1 cellular context compared by ENCODE assay signal in the genomic region with DNA sequence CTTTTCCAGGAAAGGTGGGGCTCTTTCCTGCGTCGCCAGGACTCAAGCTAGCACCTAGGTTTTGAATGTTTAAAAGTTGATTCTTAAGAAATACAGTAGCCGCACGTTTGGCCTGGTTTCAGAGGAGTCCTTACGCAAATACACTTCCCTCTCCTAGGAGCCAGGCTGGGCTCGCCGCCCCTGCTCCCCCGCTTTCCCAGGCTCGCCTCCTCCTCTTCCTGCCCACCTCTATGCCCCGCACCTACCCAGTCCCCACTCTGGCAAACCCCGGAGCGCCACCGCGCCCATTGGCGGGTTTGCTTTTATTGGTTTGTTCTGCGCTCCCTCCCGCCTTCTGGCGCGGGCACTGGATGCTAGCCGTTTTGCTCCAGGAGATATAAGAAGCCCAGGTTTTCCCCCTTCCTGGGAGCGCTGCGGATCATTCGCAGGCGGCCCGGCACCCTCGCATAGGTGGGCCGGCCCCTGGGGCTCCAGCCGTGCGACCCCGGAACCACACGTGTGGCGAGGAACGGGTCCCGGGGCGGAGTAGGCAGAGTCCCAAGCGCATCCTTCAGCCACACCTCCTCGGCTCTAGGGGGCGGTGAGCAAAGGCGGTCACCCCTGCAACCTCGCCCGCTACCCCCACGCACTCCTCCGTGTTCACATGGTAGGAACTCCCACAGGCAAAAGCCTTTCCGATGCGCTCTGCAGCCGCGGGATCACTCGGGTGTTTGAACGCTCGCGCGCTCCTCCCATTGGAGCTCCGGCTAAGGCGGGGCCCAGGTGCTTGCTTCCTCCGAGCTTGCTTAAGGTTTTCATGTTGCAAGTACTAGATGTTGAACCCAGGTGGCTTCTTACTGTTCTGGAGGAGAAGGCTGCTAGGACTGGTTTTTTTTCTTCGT.
A peak's percentile ranks its signal among the peaks of the same experiment; 100 is the strongest.
TF ChIP-seq lines count a peak whose summit lies in the region.

No MANE protein-coding gene starts in this region.

TF ChIP-seq in HepG2, 621 proteins besides CTCF, POLR2A, EP300 and RAD21 (continued from another document and continues in another):
- TF ChIP-seq, protein P1, sequence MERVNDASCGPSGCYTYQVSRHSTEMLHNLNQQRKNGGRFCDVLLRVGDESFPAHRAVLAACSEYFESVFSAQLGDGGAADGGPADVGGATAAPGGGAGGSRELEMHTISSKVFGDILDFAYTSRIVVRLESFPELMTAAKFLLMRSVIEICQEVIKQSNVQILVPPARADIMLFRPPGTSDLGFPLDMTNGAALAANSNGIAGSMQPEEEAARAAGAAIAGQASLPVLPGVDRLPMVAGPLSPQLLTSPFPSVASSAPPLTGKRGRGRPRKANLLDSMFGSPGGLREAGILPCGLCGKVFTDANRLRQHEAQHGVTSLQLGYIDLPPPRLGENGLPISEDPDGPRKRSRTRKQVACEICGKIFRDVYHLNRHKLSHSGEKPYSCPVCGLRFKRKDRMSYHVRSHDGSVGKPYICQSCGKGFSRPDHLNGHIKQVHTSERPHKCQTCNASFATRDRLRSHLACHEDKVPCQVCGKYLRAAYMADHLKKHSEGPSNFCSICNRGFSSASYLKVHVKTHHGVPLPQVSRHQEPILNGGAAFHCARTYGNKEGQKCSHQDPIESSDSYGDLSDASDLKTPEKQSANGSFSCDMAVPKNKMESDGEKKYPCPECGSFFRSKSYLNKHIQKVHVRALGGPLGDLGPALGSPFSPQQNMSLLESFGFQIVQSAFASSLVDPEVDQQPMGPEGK (CRISPR knock-in tag; IDR thresholded peaks at IDR 0.05): peak; percentile 25; the same call in 1 of the 2 replicates
- TF ChIP-seq IRF2 (CRISPR knock-in tag; IDR thresholded peaks at IDR 0.05) (no peak), HDAC1 (CRISPR knock-in tag; IDR thresholded peaks at IDR 0.05) (peak; percentile 51), HOXA5 (CRISPR knock-in tag; IDR thresholded peaks at IDR 0.05) (0 out of 2 replicates have a peak, but pooled peaks have one; percentile 37), GATAD2A (CRISPR knock-in tag; IDR thresholded peaks at IDR 0.05) (peak; percentile 34; the same call in 1 of the 2 replicates), HDAC2 (CRISPR knock-in tag; IDR thresholded peaks at IDR 0.05) (peak; percentile 73), MYPOP (CRISPR knock-in tag; IDR thresholded peaks at IDR 0.05) (0 out of 2 replicates have a peak, but pooled peaks have one; percentile 44), KMT2A (CRISPR knock-in tag; IDR thresholded peaks at IDR 0.05) (peak; percentile 56; the same call in 1 of the 2 replicates), MED8 (CRISPR knock-in tag; IDR thresholded peaks at IDR 0.05; ENCODE audit: insufficient replicate concordance) (no peak), NKX3-1 (CRISPR knock-in tag; IDR thresholded peaks at IDR 0.05) (no peak), GATAD1 (CRISPR knock-in tag; IDR thresholded peaks at IDR 0.05) (peak; percentile 57; the same call in 1 of the 2 replicates), NRL (CRISPR knock-in tag; IDR thresholded peaks at IDR 0.05; ENCODE audit: borderline replicate concordance) (peak; percentile 68; the same call in 1 of the 2 replicates), PRMT3 (CRISPR knock-in tag; IDR thresholded peaks at IDR 0.05; ENCODE audit: borderline replicate concordance, low read depth) (0 out of 2 replicates have a peak, but pooled peaks have one; percentile 49), ATF4 (CRISPR knock-in tag; IDR thresholded peaks at IDR 0.05) (peak in 1 of 2 experiments; percentile 31; a peak in 1 of 4 replicates), MIXL1 (CRISPR knock-in tag; IDR thresholded peaks at IDR 0.05) (no peak), ZNF263 (CRISPR knock-in tag; IDR thresholded peaks at IDR 0.05) (peak; percentile 66; the same call in 1 of the 2 replicates), RCOR2 (CRISPR knock-in tag; IDR thresholded peaks at IDR 0.05) (0 out of 2 replicates have a peak, but pooled peaks have one; percentile 28), ATAD3A (CRISPR knock-in tag; IDR thresholded peaks at IDR 0.05) (no peak), GRHL1 (CRISPR knock-in tag; conservative IDR thresholded peaks at IDR 0.05) (no peak), EZH2 (conservative IDR thresholded peaks at IDR 0.05; ENCODE audit: low read depth, low read length) (no peak), CC2D1A (CRISPR knock-in tag; IDR thresholded peaks at IDR 0.05) (no peak), SIN3B (IDR thresholded peaks at IDR 0.05; ENCODE audit: low read length) (0 out of 2 replicates have a peak, but pooled peaks have one; percentile 57), PAX8 (CRISPR knock-in tag; IDR thresholded peaks at IDR 0.05; ENCODE audit: borderline replicate concordance) (no peak), MAF1 (CRISPR knock-in tag; IDR thresholded peaks at IDR 0.05; ENCODE audit: borderline replicate concordance) (no peak), FOXC1 (CRISPR knock-in tag; IDR thresholded peaks at IDR 0.05; ENCODE audit: borderline replicate concordance) (no peak), ZBTB33 (CRISPR knock-in tag; IDR thresholded peaks at IDR 0.05) (no peak), KAT8 (CRISPR knock-in tag; IDR thresholded peaks at IDR 0.05) (0 out of 2 replicates have a peak, but pooled peaks have one; percentile 13), TRIM24 (CRISPR knock-in tag; IDR thresholded peaks at IDR 0.05) (no peak), HNRNPL (IDR thresholded peaks at IDR 0.05; ENCODE audit: low read depth, low read length) (no peak), POLR2AphosphoS5 (IDR thresholded peaks at IDR 0.05; ENCODE audit: low read depth, low read length) (no peak), NR0B2 (CRISPR knock-in tag; IDR thresholded peaks at IDR 0.05) (peak; percentile 59; the same call in 1 of the 2 replicates), ZNF556 (CRISPR knock-in tag; IDR thresholded peaks at IDR 0.05; ENCODE audit: borderline replicate concordance) (0 out of 2 replicates have a peak, but pooled peaks have one; percentile 36), MEF2D (CRISPR knock-in tag; IDR thresholded peaks at IDR 0.05) (no peak), MEIS1 (CRISPR knock-in tag; IDR thresholded peaks at IDR 0.05; ENCODE audit: borderline replicate concordance) (no peak), ZBTB7B (CRISPR knock-in tag; IDR thresholded peaks at IDR 0.05) (peak; percentile 82; the same call in 1 of the 2 replicates), BORCS8-MEF2B (CRISPR knock-in tag; IDR thresholded peaks at IDR 0.05) (peak; percentile 69), ZNF574 (CRISPR knock-in tag; IDR thresholded peaks at IDR 0.05) (peak; percentile 98), ZFP91 (CRISPR knock-in tag; IDR thresholded peaks at IDR 0.05; ENCODE audit: borderline replicate concordance) (peak; percentile 18; the same call in 1 of the 2 replicates), MAX (IDR thresholded peaks at IDR 0.05) (peak; percentile 68), ZEB1 (IDR thresholded peaks at IDR 0.05; ENCODE audit: insufficient replicate concordance, low read depth) (peak; percentile 75), ZNF143 (CRISPR knock-in tag; IDR thresholded peaks at IDR 0.05) (peak; percentile 35; the same call in 1 of the 2 replicates), BRCA1 (CRISPR knock-in tag; IDR thresholded peaks at IDR 0.05) (no peak), ZBTB1 (CRISPR knock-in tag; IDR thresholded peaks at IDR 0.05; ENCODE audit: borderline replicate concordance) (0 out of 2 replicates have a peak, but pooled peaks have one; percentile 16)
- TF ChIP-seq, protein P2, sequence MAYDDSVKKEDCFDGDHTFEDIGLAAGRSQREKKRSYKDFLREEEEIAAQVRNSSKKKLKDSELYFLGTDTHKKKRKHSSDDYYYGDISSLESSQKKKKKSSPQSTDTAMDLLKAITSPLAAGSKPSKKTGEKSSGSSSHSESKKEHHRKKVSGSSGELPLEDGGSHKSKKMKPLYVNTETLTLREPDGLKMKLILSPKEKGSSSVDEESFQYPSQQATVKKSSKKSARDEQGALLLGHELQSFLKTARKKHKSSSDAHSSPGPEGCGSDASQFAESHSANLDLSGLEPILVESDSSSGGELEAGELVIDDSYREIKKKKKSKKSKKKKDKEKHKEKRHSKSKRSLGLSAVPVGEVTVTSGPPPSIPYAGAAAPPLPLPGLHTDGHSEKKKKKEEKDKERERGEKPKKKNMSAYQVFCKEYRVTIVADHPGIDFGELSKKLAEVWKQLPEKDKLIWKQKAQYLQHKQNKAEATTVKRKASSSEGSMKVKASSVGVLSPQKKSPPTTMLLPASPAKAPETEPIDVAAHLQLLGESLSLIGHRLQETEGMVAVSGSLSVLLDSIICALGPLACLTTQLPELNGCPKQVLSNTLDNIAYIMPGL (CRISPR knock-in tag; IDR thresholded peaks at IDR 0.05; ENCODE audit: borderline replicate concordance in 1 of 2, low read depth in 1 of 2): peak; percentile 47 to 65
